Comparison of ENCODE assay signal across 1 cellular context in genomic region chr12:6452908-6453630, GRCh38.
TF ChIP-seq lines count a peak whose summit lies in the region.

No MANE protein-coding gene starts in this region.

TF ChIP-seq in liver, 16 proteins besides CTCF, POLR2A, EP300 and RAD21 (continued from another document):
- TF ChIP-seq REST (IDR thresholded peaks at IDR 0.05) (no peak), ATF3 (IDR thresholded peaks at IDR 0.05) (no peak), FOXA2 (IDR thresholded peaks at IDR 0.05) (no peak), GABPA (IDR thresholded peaks at IDR 0.05 in 1 of 2, conservative IDR thresholded peaks at IDR 0.05 in 1 of 2) (no peak)
